In the genomic region with DNA sequence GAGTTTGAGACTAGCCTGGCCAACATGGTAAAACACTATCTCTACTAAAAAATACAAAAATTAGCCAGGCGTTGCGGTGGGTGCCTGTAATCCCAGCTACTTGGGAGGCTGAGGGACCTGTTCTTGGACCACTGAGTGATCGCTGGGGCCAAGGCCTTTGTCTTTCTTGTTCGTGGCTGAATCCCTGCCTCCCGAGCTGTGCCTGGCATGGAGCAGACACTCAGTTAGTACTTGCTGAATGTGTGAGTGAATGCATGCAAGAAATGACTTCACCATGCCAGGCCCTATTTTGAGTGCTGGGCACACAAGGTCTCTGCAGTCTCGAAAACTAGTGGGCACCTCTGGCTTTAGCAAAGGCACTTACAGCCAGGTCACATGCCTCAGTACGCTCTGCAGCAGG, we compare ENCODE assay signal across 20 cellular contexts.
A peak's percentile ranks its signal among the peaks of the same experiment; 100 is the strongest.
DNase-seq lines count a peak whose midpoint lies in the region; ATAC-seq and TF ChIP-seq lines count a peak whose summit lies in the region.
"Had no signal": no experiment of that assay in that cellular context is flagged by ENCODE, and none has a peak within 500 bp of the region (broad histone marks: within the 10 kb centered on the region; RNA-seq: fewer than 3 reads in every experiment).

No MANE protein-coding gene starts in this region.

- no peak overlapping the region for H3K4me3 ChIP-seq in dorsolateral prefrontal cortex
- no peak overlapping the region for H3K4me3 ChIP-seq in endodermal cell (ENCODE audit: low read length)
- H3K4me3 ChIP-seq in osteoblast (ENCODE audit: insufficient read depth, low read length) = no peak overlapping the region
- H3K4me3 ChIP-seq in tibial artery = no peak overlapping the region
- no peak overlapping the region for H3K4me3 ChIP-seq in spleen
- H3K4me3 ChIP-seq: BLaER1 treated with 17β-estradiol and CSF1 and Interleukin-3, amounts not matched to agents 10 nM and 100 nM had no signal

- H3K36me3 Mint-ChIP-seq in endodermal cell (ENCODE audit: low read depth) = no peaks in the 10 kb centered on the region
- H3K36me3 Mint-ChIP-seq: CD8-positive, alpha-beta T cell had no signal

- no peaks in the 10 kb centered on the region for H4K20me1 ChIP-seq in osteoblast (ENCODE audit: insufficient read depth, low read length)
- H4K20me1 ChIP-seq: BLaER1 treated with 17β-estradiol and CSF1 and Interleukin-3, amounts not matched to agents 10 nM and 100 nM had no signal

- H3K36me3 ChIP-seq in endodermal cell (ENCODE audit: control insufficient read depth, insufficient read depth, low read length) (no peaks in the 10 kb centered on the region), osteoblast (ENCODE audit: insufficient read depth, low read length) (peaks cover 3% of the 10 kb centered on the region), tibial artery (no peaks in the 10 kb centered on the region), spleen (no peaks in the 10 kb centered on the region)

- H3K79me2 ChIP-seq in osteoblast (ENCODE audit: insufficient read depth, low read length) = no peaks in the 10 kb centered on the region

- H3K9me3 Mint-ChIP-seq in endodermal cell = no peaks in the 10 kb centered on the region
- H3K9me3 Mint-ChIP-seq: CD4-positive, alpha-beta T cell; CD8-positive, alpha-beta T cell had no signal

- TF ChIP-seq CTCF in dorsolateral prefrontal cortex (IDR thresholded peaks at IDR 0.05 in 54 of 56, conservative IDR thresholded peaks at IDR 0.05 in 2 of 56; ENCODE audit: low read depth in 1 of 56, partially characterized antibody in 56 of 56) (no peak), endodermal cell (conservative IDR thresholded peaks at IDR 0.05) (no peak), osteoblast (IDR thresholded peaks at IDR 0.05; ENCODE audit: extremely low read depth, low read depth, low read length) (no peak), tibial artery (IDR thresholded peaks at IDR 0.05) (no peak), spleen (IDR thresholded peaks at IDR 0.05 in 8 of 11, conservative IDR thresholded peaks at IDR 0.05 in 3 of 11) (no peak)

- intact Hi-C loops in dorsolateral prefrontal cortex (cut with DNase I) (no loop called here), tibial artery (cut with DNase I; ENCODE audit: low total_unique reads) (loop anchor here (10.0 kb wide), 1 partner anchor 81 kb away; a partner anchor contains a TSS), spleen (cut with DNase I; ENCODE audit: low total_unique reads) (no loop called here)

- H3K4me3 Mint-ChIP-seq in endodermal cell = no peak overlapping the region
- H3K4me3 Mint-ChIP-seq: B cell; CD4-positive, alpha-beta T cell; CD8-positive, alpha-beta T cell had no signal

- no peak overlapping the region for H2AFZ ChIP-seq in osteoblast (ENCODE audit: low read length)

- DNase-seq in dorsolateral prefrontal cortex = no peak
- DNase-seq in endodermal cell = no peak
- peak; percentile 49 for DNase-seq in osteoblast (ENCODE audit: insufficient read length, low spot score, missing footprints)
- no peak for DNase-seq in tibial artery
- DNase-seq in activated CD8-positive, alpha-beta memory T cell treated with anti-CD3 and anti-CD28 coated beads, Interleukin-2, amount 50 U/mL, for 48 hours = no peak
- no peak for DNase-seq in AG08396 (ENCODE audit: low spot score)
- no peak for DNase-seq in spleen
- DNase-seq: 8988T; ACHN; AML-193; Caco-2; Calu3; CD4-positive, alpha-beta T cell; CD8-positive, alpha-beta T cell; DMS79 treated with DMSO at 0.1 percent for 48 hours; GF-D8 had no signal

- H3K4me1 Mint-ChIP-seq in endodermal cell = peaks cover 22% of the 10 kb centered on the region
- H3K4me1 Mint-ChIP-seq: B cell had no signal

- no peak overlapping the region for H3K4me2 ChIP-seq in osteoblast (ENCODE audit: insufficient read depth, low read length)
- H3K4me2 ChIP-seq: BLaER1 treated with 17β-estradiol and CSF1 and Interleukin-3, amounts not matched to agents 10 nM and 100 nM had no signal

- H3K27ac ChIP-seq in dorsolateral prefrontal cortex (peak overlapping the region in 32 of 59 donors; percentile 3 to 96 (median 52)), endodermal cell (ENCODE audit: low read depth, low read length) (no peak overlapping the region), osteoblast (ENCODE audit: low read depth, low read length) (no peak overlapping the region), tibial artery (peak overlapping the region; percentile 60 to 78), spleen (no peak overlapping the region)
- H3K27ac ChIP-seq: BLaER1 treated with 17β-estradiol and CSF1 and Interleukin-3, amounts not matched to agents 10 nM and 100 nM; C4-2B had no signal

- 90 to 94% methylated on average over 5 to 7 of the region's 7 CpGs for WGBS in endodermal cell (ENCODE audit: insufficient coverage in 1 of 2, insufficient read length in 1 of 2), 2 experiments
- 93 to 97% (median 95%) methylated on average over 4 to 7 of the region's 7 CpGs for WGBS in spleen, 5 donors

- no peak overlapping the region for H3K9ac ChIP-seq in endodermal cell (ENCODE audit: extremely low read depth, low read length, poor library complexity, severe bottlenecking)
- H3K9ac ChIP-seq: BLaER1 treated with 17β-estradiol and CSF1 and Interleukin-3, amounts not matched to agents 10 nM and 100 nM had no signal

- H3K4me1 ChIP-seq in endodermal cell (ENCODE audit: control insufficient read depth, insufficient read depth, low read length) = no peaks in the 10 kb centered on the region
- peaks cover 16% of the 10 kb centered on the region for H3K4me1 ChIP-seq in osteoblast (ENCODE audit: insufficient read depth, low read length)
- peaks cover 0 to 89% (median 57%) of the 10 kb centered on the region in 4 donors for H3K4me1 ChIP-seq in tibial artery
- H3K4me1 ChIP-seq in spleen = peaks cover 3 to 44% (median 19%) of the 10 kb centered on the region in 6 donors

- TF ChIP-seq POLR2A in spleen (IDR thresholded peaks at IDR 0.05) = no peak

- H3K9me3 ChIP-seq in endodermal cell (ENCODE audit: control insufficient read depth, low read length) = no peaks in the 10 kb centered on the region
- H3K9me3 ChIP-seq in osteoblast (ENCODE audit: low read depth, low read length) = no peaks in the 10 kb centered on the region
- no peaks in the 10 kb centered on the region for H3K9me3 ChIP-seq in tibial artery
- no peaks in the 10 kb centered on the region for H3K9me3 ChIP-seq in spleen
- H3K9me3 ChIP-seq: BLaER1 treated with 17β-estradiol and CSF1 and Interleukin-3, amounts not matched to agents 10 nM and 100 nM; Caco-2 had no signal

- H3K27me3 Mint-ChIP-seq in endodermal cell (ENCODE audit: insufficient read depth) = no peaks in the 10 kb centered on the region
- H3K27me3 Mint-ChIP-seq: B cell; CD4-positive, alpha-beta T cell had no signal

- ATAC-seq in GM21737 (IDR thresholded peaks at IDR 0.05; ENCODE audit: unreplicated experiment) = no peak
- ATAC-seq: CD8-positive, alpha-beta T cell had no signal

- H3K27ac Mint-ChIP-seq in endodermal cell = peak overlapping the region; percentile 23
- H3K27ac Mint-ChIP-seq: B cell; CD4-positive, alpha-beta T cell; CD8-positive, alpha-beta T cell had no signal

- H3K27me3 ChIP-seq in dorsolateral prefrontal cortex (no peaks in the 10 kb centered on the region), endodermal cell (ENCODE audit: control insufficient read depth, insufficient read depth, low read length, poor library complexity, severe bottlenecking) (no peaks in the 10 kb centered on the region), osteoblast (ENCODE audit: insufficient read depth, low read length) (no peaks in the 10 kb centered on the region), tibial artery (no peaks in the 10 kb centered on the region), spleen (replicated peaks in 1 of 7) (no peaks in the 10 kb centered on the region)
- H3K27me3 ChIP-seq: BLaER1 treated with 17β-estradiol and CSF1 and Interleukin-3, amounts not matched to agents 10 nM and 100 nM had no signal

Comparison
In these comparisons a context has a peak if more than half of its experiments do, and no peak if none do; other contexts are left out.
1. H3K27ac ChIP-seq: peak in dorsolateral prefrontal cortex (32 of 59) and tibial artery (2 of 2); none in endodermal cell (single experiment), osteoblast (single experiment) and spleen (0 of 8).